ENCODE assay signal across 19 cellular contexts in genomic region chr1:40422630-40423263, GRCh38. TPM values are rescaled to one million over a fixed set of nuclear protein-coding genes. Genes with fewer than 3 reads are reported as not detected.
DNase-seq lines count a peak whose midpoint lies in the region; ATAC-seq and TF ChIP-seq lines count a peak whose summit lies in the region.
"Had no signal": no experiment of that assay in that cellular context is flagged by ENCODE, and none has a peak within 500 bp of the region (broad histone marks: within the 10 kb centered on the region; RNA-seq: fewer than 3 reads in every experiment).

No MANE protein-coding gene starts in this region.

- no peak for ATAC-seq in stimulated activated naive CD8-positive, alpha-beta T cell treated with anti-CD3 and anti-CD28 coated beads, Interleukin-15, amount 100 ng/mL, for 72 hours
- ATAC-seq in body of pancreas = no peak
- ATAC-seq: effector memory CD8-positive, alpha-beta T cell; gastroesophageal sphincter had no signal

- peaks cover 3% of the 10 kb centered on the region for H3K9me3 Mint-ChIP-seq in stimulated activated naive CD8-positive, alpha-beta T cell treated with anti-CD3 and anti-CD28 coated beads, Interleukin-15, Interleukin-2, amounts not matched to agents 100 ng/mL and 50 ng/mL, for 24 hours
- no peaks in the 10 kb centered on the region for H3K9me3 Mint-ChIP-seq in stimulated activated naive CD8-positive, alpha-beta T cell treated with anti-CD3 and anti-CD28 coated beads, Interleukin-15, amount 100 ng/mL, for 72 hours
- H3K9me3 Mint-ChIP-seq: effector memory CD8-positive, alpha-beta T cell had no signal

- no peak for TF ChIP-seq CTCF in liver (IDR thresholded peaks at IDR 0.05; ENCODE audit: low read depth, low read length, missing input control)
- TF ChIP-seq CTCF in body of pancreas (IDR thresholded peaks at IDR 0.05) = no peak

- H3K27ac Mint-ChIP-seq in stimulated activated naive CD8-positive, alpha-beta T cell treated with anti-CD3 and anti-CD28 coated beads, Interleukin-15, Interleukin-2, amounts not matched to agents 100 ng/mL and 50 ng/mL, for 24 hours = peak overlapping the region; percentile 56
- H3K27ac Mint-ChIP-seq in stimulated activated naive CD8-positive, alpha-beta T cell treated with anti-CD3 and anti-CD28 coated beads, Interleukin-15, amount 100 ng/mL, for 72 hours = peak overlapping the region in 1 of 2 donors; percentile 28

- H3K36me3 ChIP-seq in liver (ENCODE audit: control insufficient read depth in 4 of 4, insufficient read depth in 3 of 4, low read depth in 1 of 4, low read length in 3 of 4) (peaks cover 2 to 21% (median 11%) of the 10 kb centered on the region in 4 donors), body of pancreas (replicated peaks in 1 of 2; ENCODE audit: insufficient read depth in 1 of 2, low read depth in 2 of 2) (peaks cover 0 to 6% of the 10 kb centered on the region in 2 donors)

- H3K36me3 Mint-ChIP-seq in stimulated activated naive CD8-positive, alpha-beta T cell treated with anti-CD3 and anti-CD28 coated beads, Interleukin-15, Interleukin-2, amounts not matched to agents 100 ng/mL and 50 ng/mL, for 24 hours (ENCODE audit: low read depth) = peaks cover 82% of the 10 kb centered on the region

- intact Hi-C loops in body of pancreas (cut with DNase I) = no loop called here

- H3K27me3 ChIP-seq in liver (ENCODE audit: control insufficient read depth in 4 of 4, insufficient read depth in 4 of 4, low read length in 3 of 4) = no peaks in the 10 kb centered on the region
- no peaks in the 10 kb centered on the region for H3K27me3 ChIP-seq in body of pancreas
- H3K27me3 ChIP-seq: esophagus muscularis mucosa, gastroesophageal sphincter, spleen had no signal

- H3K4me1 ChIP-seq in liver (ENCODE audit: control insufficient read depth in 4 of 4, insufficient read depth in 4 of 4, low read length in 3 of 4) (peaks cover 3 to 22% (median 16%) of the 10 kb centered on the region in 4 donors), body of pancreas (no peaks in the 10 kb centered on the region)
- H3K4me1 ChIP-seq: Caco-2, gastroesophageal sphincter had no signal

- 92% methylated on average over 11 of the region's 11 CpGs for WGBS in liver
- 80 to 81% methylated on average over 11 of the region's 11 CpGs for WGBS in body of pancreas, 2 donors

- DNase-seq in NCI-H748 (lab: John Stamatoyannopoulos, UW; ENCODE audit: unreplicated experiment) (peak; percentile 65), NCI-H748 treated with DMSO at 0.1 percent for 48 hours (lab: John Stamatoyannopoulos, UW) (no peak), anterior cingulate cortex (lab: John Stamatoyannopoulos, UW) (no peak), body of pancreas (no peak), NCI-H526 (lab: John Stamatoyannopoulos, UW) (no peak)
- no peak for DNase-seq in stimulated activated naive CD8-positive, alpha-beta T cell treated with anti-CD3 and anti-CD28 coated beads, Interleukin-15, amount 100 ng/mL, for 72 hours
- DNase-seq: activated naive CD4-positive, alpha-beta T cell treated with anti-CD3 and anti-CD28 coated beads, Interleukin-2, amount 50 U/mL, for 16 hours; Caco-2; effector memory CD8-positive, alpha-beta T cell; NCI-H2227 treated with DMSO at 0.1 percent for 48 hours; NCI-H82; spleen; stimulated activated CD4-positive, alpha-beta T cell treated with anti-CD3 and anti-CD28 coated beads, Interleukin-4, amount 100 ng/mL, for 1 hour had no signal

- no peak overlapping the region for H3K9ac ChIP-seq in liver (ENCODE audit: low read depth in 1 of 2, low read length in 2 of 2)

- TF ChIP-seq POLR2A in body of pancreas (IDR thresholded peaks at IDR 0.05) = no peak

- TF ChIP-seq RAD21 in liver (IDR thresholded peaks at IDR 0.05) = no peak

- H3K4me3 Mint-ChIP-seq in stimulated activated naive CD8-positive, alpha-beta T cell treated with anti-CD3 and anti-CD28 coated beads, Interleukin-15, Interleukin-2, amounts not matched to agents 100 ng/mL and 50 ng/mL, for 24 hours = peak overlapping the region; percentile 11
- H3K4me3 Mint-ChIP-seq in stimulated activated naive CD8-positive, alpha-beta T cell treated with anti-CD3 and anti-CD28 coated beads, Interleukin-15, amount 100 ng/mL, for 72 hours = no peak overlapping the region
- H3K4me3 Mint-ChIP-seq: effector memory CD8-positive, alpha-beta T cell had no signal

- H3K4me1 Mint-ChIP-seq in stimulated activated naive CD8-positive, alpha-beta T cell treated with anti-CD3 and anti-CD28 coated beads, Interleukin-15, Interleukin-2, amounts not matched to agents 100 ng/mL and 50 ng/mL, for 24 hours (ENCODE audit: low read depth) = peaks cover 29% of the 10 kb centered on the region
- peaks cover 32% of the 10 kb centered on the region for H3K4me1 Mint-ChIP-seq in stimulated activated naive CD8-positive, alpha-beta T cell treated with anti-CD3 and anti-CD28 coated beads, Interleukin-15, amount 100 ng/mL, for 72 hours

- peak overlapping the region; percentile 40 to 73 for H3K27ac ChIP-seq in liver (ENCODE audit: low read depth in 1 of 2, low read length in 2 of 2)
- H3K27ac ChIP-seq in body of pancreas = no peak overlapping the region
- H3K27ac ChIP-seq: 22Rv1, esophagus muscularis mucosa, gastroesophageal sphincter had no signal

- no peaks in the 10 kb centered on the region for H3K27me3 Mint-ChIP-seq in stimulated activated naive CD8-positive, alpha-beta T cell treated with anti-CD3 and anti-CD28 coated beads, Interleukin-15, Interleukin-2, amounts not matched to agents 100 ng/mL and 50 ng/mL, for 24 hours
- no peaks in the 10 kb centered on the region for H3K27me3 Mint-ChIP-seq in stimulated activated naive CD8-positive, alpha-beta T cell treated with anti-CD3 and anti-CD28 coated beads, Interleukin-15, amount 100 ng/mL, for 72 hours
- H3K27me3 Mint-ChIP-seq: effector memory CD8-positive, alpha-beta T cell had no signal

- H3K4me3 ChIP-seq in liver (ENCODE audit: low read depth in 1 of 3, low read length in 3 of 3) = no peak overlapping the region
- no peak overlapping the region for H3K4me3 ChIP-seq in body of pancreas
- H3K4me3 ChIP-seq: esophagus muscularis mucosa, gastroesophageal sphincter, lung, spleen had no signal

- H3K9me3 ChIP-seq in liver (ENCODE audit: control insufficient read depth in 4 of 4, low read length in 3 of 4) (no peaks in the 10 kb centered on the region), body of pancreas (no peaks in the 10 kb centered on the region)
- H3K9me3 ChIP-seq: Caco-2, esophagus muscularis mucosa, gastroesophageal sphincter, spleen had no signal

TF ChIP-seq in liver, 16 proteins besides CTCF, POLR2A, EP300 and RAD21 (continues in another document):
- no peak for TF ChIP-seq HNF4G (IDR thresholded peaks at IDR 0.05)
- TF ChIP-seq TAF1 (conservative IDR thresholded peaks at IDR 0.05) = no peak
- no peak for TF ChIP-seq REST (IDR thresholded peaks at IDR 0.05)
- no peak for TF ChIP-seq EGR1 (IDR thresholded peaks at IDR 0.05; ENCODE audit: low read depth in 2 of 2)
- no peak for TF ChIP-seq GABPA (IDR thresholded peaks at IDR 0.05 in 1 of 2, conservative IDR thresholded peaks at IDR 0.05 in 1 of 2)
- no peak for TF ChIP-seq NR2F2 (IDR thresholded peaks at IDR 0.05)
- TF ChIP-seq RXRA (IDR thresholded peaks at IDR 0.05) = no peak
- TF ChIP-seq YY1 (IDR thresholded peaks at IDR 0.05) = no peak
- TF ChIP-seq MAX (IDR thresholded peaks at IDR 0.05) = no peak
- no peak for TF ChIP-seq SP1 (IDR thresholded peaks at IDR 0.05)
- TF ChIP-seq FOXA2 (IDR thresholded peaks at IDR 0.05) = no peak
- no peak for TF ChIP-seq HNF4A (conservative IDR thresholded peaks at IDR 0.05)
- no peak for TF ChIP-seq JUND (IDR thresholded peaks at IDR 0.05)
- no peak for TF ChIP-seq ATF3 (IDR thresholded peaks at IDR 0.05)

RNA-seq across cellular contexts. Expression of gene ZFP69B, which starts 27.5 kb away (rescaled TPM):
- under 1 TPM; 0.79 to 0.92 TPM for total RNA-seq in liver
- polyA plus RNA-seq in liver = under 1 TPM; 0.19 to 0.45 TPM
- total RNA-seq in body of pancreas = 1 to 10 TPM in 1 of 2 donors, under 1 TPM in 1; 0.66 to 1.8 TPM

RNA-seq across cellular contexts. Expression of gene SMAP2, which starts 49.2 kb away (rescaled TPM):
- total RNA-seq in liver = 10 to 100 TPM; 20.0 to 36.8 TPM
- polyA plus RNA-seq in liver = 10 to 100 TPM; 25.5 to 34.1 TPM
- total RNA-seq in body of pancreas = 10 to 100 TPM; 21.4 to 24.6 TPM

RNA-seq across cellular contexts. Expression of gene ZFP69, which starts 54.3 kb away (rescaled TPM):
- total RNA-seq in liver = 1 to 10 TPM; 1.3 to 1.9 TPM
- 1 to 10 TPM in 1 of 2 donors, under 1 TPM in 1; 0.96 to 1.2 TPM for polyA plus RNA-seq in liver
- 1 to 10 TPM in 1 of 2 donors, under 1 TPM in 1; 0.66 to 1.3 TPM for total RNA-seq in body of pancreas

Comparison
In these comparisons a context has a peak if more than half of its experiments do, and no peak if none do; other contexts are left out.
1. H3K27ac ChIP-seq: peak in liver (2 of 2); none in body of pancreas (0 of 4).